Comparison of ENCODE assay signal across 8 cellular contexts in genomic region chr2:241701155-241701404, GRCh38. TPM values are rescaled to one million over a fixed set of nuclear protein-coding genes. Genes with fewer than 3 reads are reported as not detected.
DNase-seq lines count a peak whose midpoint lies in the region; ATAC-seq and TF ChIP-seq lines count a peak whose summit lies in the region.

No MANE protein-coding gene starts in this region.

- H3K9me3 ChIP-seq in HUES48 (ENCODE audit: control insufficient read depth, insufficient read depth, low read length) (no peaks in the 10 kb centered on the region), iPS-18c (ENCODE audit: control insufficient read depth, insufficient read depth, low read length) (no peaks in the 10 kb centered on the region), suprapubic skin (no peaks in the 10 kb centered on the region)

- no peaks in the 10 kb centered on the region for H3K27me3 Mint-ChIP-seq in activated T-helper 1 cell treated with anti-CD3 and anti-CD28 coated beads, Interleukin-12 subunit alpha, Interleukin-12 subunit beta, Interleukin-2, Interleukin-4 antibody, amounts not matched to agents 30 ng/mL and 10 ng/mL and 1 ng/mL, durations not matched to agents 14 hours and 24 hours and 36 hours (ENCODE audit: insufficient read depth)

- peaks cover 6% of the 10 kb centered on the region; the same call in 1 of the 2 replicates for H3K4me1 ChIP-seq in HUES48 (ENCODE audit: control insufficient read depth, insufficient read depth, low read length)
- H3K4me1 ChIP-seq in suprapubic skin: peaks cover 24% of the 10 kb centered on the region

- no peak for TF ChIP-seq POLR2A in suprapubic skin (IDR thresholded peaks at IDR 0.05)

- H3K27ac ChIP-seq in HUES48 (ENCODE audit: low read depth, low read length) (peak overlapping the region; percentile 98), suprapubic skin (peak overlapping the region; percentile 98)

- intact Hi-C loops in activated T-helper 1 cell treated with anti-CD3 and anti-CD28 coated beads, Interleukin-12 subunit alpha, Interleukin-12 subunit beta, Interleukin-2, Interleukin-4 antibody, amounts not matched to agents 30 ng/mL and 10 ng/mL and 1 ng/mL, durations not matched to agents 14 hours and 24 hours and 36 hours (cut with micrococcal nuclease): loop anchor here (1.0 to 5.0 kb wide), 4 partner anchors 15 to 386 kb away; partner anchors contain the start of genes DTYMK, HDLBP and SEPTIN2

- H3K27me3 ChIP-seq in HUES48 (ENCODE audit: control insufficient read depth, insufficient read depth, low read length) (no peaks in the 10 kb centered on the region), suprapubic skin (no peaks in the 10 kb centered on the region)

- H3K4me3 ChIP-seq in HUES48 (ENCODE audit: low read depth, low read length): peak overlapping the region; percentile 83
- peak overlapping the region; percentile 86 for H3K4me3 ChIP-seq in iPS-18c (ENCODE audit: insufficient read depth, low read depth, low read length)
- peak overlapping the region; percentile 78 for H3K4me3 ChIP-seq in suprapubic skin

- DNase-seq in DMS53 (lab: John Stamatoyannopoulos, UW): peak; percentile 96
- DNase-seq in activated T-helper 1 cell treated with anti-CD3 and anti-CD28 coated beads, Interleukin-12 subunit alpha, Interleukin-12 subunit beta, Interleukin-2, Interleukin-4 antibody, amounts not matched to agents 30 ng/mL and 10 ng/mL and 1 ng/mL, durations not matched to agents 14 hours and 24 hours and 36 hours (ENCODE audit: low spot score): no peak
- no peak for DNase-seq in suprapubic skin (ENCODE audit: low spot score in 2 of 2)

- H3K27ac Mint-ChIP-seq in activated T-helper 1 cell treated with anti-CD3 and anti-CD28 coated beads, Interleukin-12 subunit alpha, Interleukin-12 subunit beta, Interleukin-2, Interleukin-4 antibody, amounts not matched to agents 30 ng/mL and 10 ng/mL and 1 ng/mL, durations not matched to agents 14 hours and 24 hours and 36 hours: peak overlapping the region; percentile 95

- ATAC-seq in GM21717 (IDR thresholded peaks at IDR 0.05; ENCODE audit: unreplicated experiment) (no peak), GM19452 (IDR thresholded peaks at IDR 0.05; ENCODE audit: unreplicated experiment) (no peak), HG02678 (IDR thresholded peaks at IDR 0.05; ENCODE audit: unreplicated experiment) (no peak)

- peak in 1 of 2 donors; percentile 46 for TF ChIP-seq CTCF in suprapubic skin (IDR thresholded peaks at IDR 0.05)

- peak overlapping the region; percentile 94 for H3K4me3 Mint-ChIP-seq in activated T-helper 1 cell treated with anti-CD3 and anti-CD28 coated beads, Interleukin-12 subunit alpha, Interleukin-12 subunit beta, Interleukin-2, Interleukin-4 antibody, amounts not matched to agents 30 ng/mL and 10 ng/mL and 1 ng/mL, durations not matched to agents 14 hours and 24 hours and 36 hours

- WGBS in suprapubic skin: 4% methylated on average over 15 of the region's 16 CpGs

- peaks cover 19% of the 10 kb centered on the region for H3K36me3 ChIP-seq in HUES48 (ENCODE audit: control insufficient read depth, insufficient read depth, low read length)
- H3K36me3 ChIP-seq in suprapubic skin: peaks cover 15% of the 10 kb centered on the region

- peaks cover 16% of the 10 kb centered on the region for H3K36me3 Mint-ChIP-seq in activated T-helper 1 cell treated with anti-CD3 and anti-CD28 coated beads, Interleukin-12 subunit alpha, Interleukin-12 subunit beta, Interleukin-2, Interleukin-4 antibody, amounts not matched to agents 30 ng/mL and 10 ng/mL and 1 ng/mL, durations not matched to agents 14 hours and 24 hours and 36 hours (ENCODE audit: low read depth)

- peaks cover 20% of the 10 kb centered on the region for H3K4me1 Mint-ChIP-seq in activated T-helper 1 cell treated with anti-CD3 and anti-CD28 coated beads, Interleukin-12 subunit alpha, Interleukin-12 subunit beta, Interleukin-2, Interleukin-4 antibody, amounts not matched to agents 30 ng/mL and 10 ng/mL and 1 ng/mL, durations not matched to agents 14 hours and 24 hours and 36 hours (ENCODE audit: low read depth)

- H3K9me3 Mint-ChIP-seq in activated T-helper 1 cell treated with anti-CD3 and anti-CD28 coated beads, Interleukin-12 subunit alpha, Interleukin-12 subunit beta, Interleukin-2, Interleukin-4 antibody, amounts not matched to agents 30 ng/mL and 10 ng/mL and 1 ng/mL, durations not matched to agents 14 hours and 24 hours and 36 hours: peaks cover 6% of the 10 kb centered on the region

- peak overlapping the region; percentile 98 for H3K9ac ChIP-seq in HUES48 (ENCODE audit: low read depth, low read length)

- no peak for TF ChIP-seq EP300 in suprapubic skin (IDR thresholded peaks at IDR 0.05)

RNA-seq across cellular contexts. Expression of gene ING5, which starts 0.8 kb away (rescaled TPM):
- total RNA-seq in activated T-helper 1 cell treated with anti-CD3 and anti-CD28 coated beads, Interleukin-12 subunit alpha, Interleukin-12 subunit beta, Interleukin-2, Interleukin-4 antibody, amounts not matched to agents 30 ng/mL and 10 ng/mL and 1 ng/mL, durations not matched to agents 14 hours and 24 hours and 36 hours: 50.1 and 57.5 TPM in 2 replicates
- total RNA-seq in suprapubic skin: 10 to 100 TPM; 32.1 to 94.9 (median 46.4) TPM

RNA-seq across cellular contexts. Expression of gene DTYMK, which starts 14.5 kb away (rescaled TPM):
- total RNA-seq in activated T-helper 1 cell treated with anti-CD3 and anti-CD28 coated beads, Interleukin-12 subunit alpha, Interleukin-12 subunit beta, Interleukin-2, Interleukin-4 antibody, amounts not matched to agents 30 ng/mL and 10 ng/mL and 1 ng/mL, durations not matched to agents 14 hours and 24 hours and 36 hours: 102 and 106 TPM in 2 replicates
- total RNA-seq in suprapubic skin: 10 to 100 TPM; 14.6 to 29.1 (median 18.2) TPM

RNA-seq across cellular contexts. Expression of gene D2HGDH, which starts 33.4 kb away (rescaled TPM):
- total RNA-seq in activated T-helper 1 cell treated with anti-CD3 and anti-CD28 coated beads, Interleukin-12 subunit alpha, Interleukin-12 subunit beta, Interleukin-2, Interleukin-4 antibody, amounts not matched to agents 30 ng/mL and 10 ng/mL and 1 ng/mL, durations not matched to agents 14 hours and 24 hours and 36 hours: 27.1 and 28.7 TPM in 2 replicates
- 100 to 1,000 TPM in 1 of 4 donors, 10 to 100 TPM in 3; 37.7 to 160 (median 62.2) TPM for total RNA-seq in suprapubic skin
